23 cellular contexts compared by ENCODE assay signal in the genomic region with DNA sequence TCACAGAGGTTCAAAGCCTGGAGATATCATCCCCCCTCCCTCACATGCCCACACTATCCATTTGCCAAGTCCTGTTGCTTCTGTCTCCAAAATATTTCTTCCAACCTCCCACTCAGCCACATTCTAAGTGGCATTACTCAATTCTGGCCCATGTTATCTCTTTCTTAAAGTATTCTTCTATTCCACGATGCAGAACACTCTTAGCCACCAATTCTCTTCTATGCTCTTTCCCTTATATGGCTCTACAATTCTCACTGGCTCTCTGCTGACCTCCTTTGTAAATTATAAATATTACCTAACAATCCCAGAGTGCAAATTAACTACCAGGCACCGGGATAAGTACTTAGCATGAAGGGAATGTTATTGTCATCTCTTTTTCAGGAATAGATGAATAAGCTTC.
"Had no signal": no experiment of that assay in that cellular context is flagged by ENCODE, and none has a peak within 500 bp of the region (broad histone marks: within the 10 kb centered on the region; RNA-seq: fewer than 3 reads in every experiment).

No MANE protein-coding gene starts in this region.

- H3K79me2 ChIP-seq: hepatocyte had no signal

- H3K36me3 ChIP-seq: prostate gland, spleen, thoracic aorta, vagina had no signal

- H3K27ac ChIP-seq: body of pancreas, hepatocyte, prostate gland, spleen, thoracic aorta, vagina had no signal

- H3K4me3 ChIP-seq: body of pancreas, hepatocyte, prostate gland, spleen, thoracic aorta, vagina had no signal

- H3K4me2 ChIP-seq: hepatocyte had no signal

- H3K27me3 ChIP-seq: body of pancreas, hepatocyte, spleen, vagina had no signal

- ATAC-seq: activated T-cell treated with anti-CD3 and anti-CD28 coated beads, Interleukin-2, amount 50 U/mL, for 4 hours; body of pancreas; left ventricle myocardium superior; natural killer cell treated with Interleukin-12 subunit alpha and Interleukin-12 subunit beta and Interleukin-15 and Interleukin-18, amount 100 ng/mL, for 72 hours; WTC11 had no signal

- H2AFZ ChIP-seq: hepatocyte had no signal

- DNase-seq: activated CD8-positive, alpha-beta memory T cell treated with anti-CD3 and anti-CD28 coated beads for 24 hours; activated CD8-positive, alpha-beta memory T cell treated with anti-CD3 and anti-CD28 coated beads, Interleukin-2, amount 50 U/mL, for 4 hours; activated naive CD4-positive, alpha-beta T cell treated with anti-CD3 and anti-CD28 coated beads for 36 hours; activated naive CD8-positive, alpha-beta T cell treated with anti-CD3 and anti-CD28 coated beads, Interleukin-2, amount 10 ng/mL, durations not matched to agents 7 days and 5 days; activated T-cell treated with anti-CD3 and anti-CD28 coated beads, Interleukin-2, amount 50 U/mL, for 4 hours; amygdala; body of pancreas; effector memory CD4-positive, alpha-beta T cell; foreskin melanocyte; glutamatergic neuron; immature natural killer cell; left ventricle myocardium superior; midbrain; spleen; stimulated activated CD4-positive, alpha-beta T cell treated with anti-CD3 and anti-CD28 coated beads, Interleukin-4, amount 100 ng/mL, for 1 hour; stimulated activated naive CD4-positive, alpha-beta T cell treated with Interleukin-2 at 50 U/mL for 16 hours; T-helper 9 cell had no signal

- H3K4me1 ChIP-seq: body of pancreas, prostate gland, spleen, vagina had no signal

- H3K9me3 ChIP-seq: body of pancreas, prostate gland, thoracic aorta, vagina had no signal
